Comparison of ENCODE assay signal across 1 cellular context in genomic region chr16:8797364-8798173, GRCh38.
TF ChIP-seq lines count a peak whose summit lies in the region.

Gene PMM2, plus strand, starts transcription at chr16:8797839. Its CDS starts 44 bp downstream, at chr16:8797883.
Gene TMEM186, minus strand, starts transcription at chr16:8797639. Its CDS starts 25 bp downstream, at chr16:8797614.

TF ChIP-seq in HepG2, 621 proteins besides CTCF, POLR2A, EP300 and RAD21 (continued from another document and continues in another):
- TF ChIP-seq THAP8 (CRISPR knock-in tag; IDR thresholded peaks at IDR 0.05; ENCODE audit: borderline replicate concordance) (peak; percentile 68; the same call in 1 of the 2 replicates), FOXK2 (IDR thresholded peaks at IDR 0.05) (peak; percentile 84), PRDM15 (CRISPR knock-in tag; IDR thresholded peaks at IDR 0.05) (peak; percentile 87), MTF1 (CRISPR knock-in tag; IDR thresholded peaks at IDR 0.05) (peak; percentile 61), ATF1 (CRISPR knock-in tag; IDR thresholded peaks at IDR 0.05) (peak; percentile 80), MTA1 (CRISPR knock-in tag; IDR thresholded peaks at IDR 0.05; ENCODE audit: borderline replicate concordance) (peak; percentile 92; the same call in 1 of the 2 replicates), SMAD1 (CRISPR knock-in tag; IDR thresholded peaks at IDR 0.05; ENCODE audit: borderline replicate concordance, low read depth) (peak; percentile 100), ZNF790 (CRISPR knock-in tag; IDR thresholded peaks at IDR 0.05; ENCODE audit: borderline replicate concordance) (0 out of 2 replicates have a peak, but pooled peaks have one; percentile 89), ARNT2 (CRISPR knock-in tag; IDR thresholded peaks at IDR 0.05; ENCODE audit: low read depth) (peak; percentile 99), NFYB (CRISPR knock-in tag; IDR thresholded peaks at IDR 0.05) (peak; percentile 50; the same call in 1 of the 2 replicates), RFX3 (CRISPR knock-in tag; IDR thresholded peaks at IDR 0.05) (peak; percentile 81), ZNF704 (CRISPR knock-in tag; IDR thresholded peaks at IDR 0.05; ENCODE audit: borderline replicate concordance) (peak; percentile 99; the same call in 1 of the 2 replicates), REST (IDR thresholded peaks at IDR 0.05; ENCODE audit: borderline replicate concordance in 1 of 2, low read depth in 1 of 2, low read length in 2 of 2) (peak in 1 of 2 experiments; percentile 74; a peak in 1 of 4 replicates), NFIC (IDR thresholded peaks at IDR 0.05; ENCODE audit: low read length) (no peak), ERF (CRISPR knock-in tag; IDR thresholded peaks at IDR 0.05) (peak; percentile 99), ZNF136 (CRISPR knock-in tag; IDR thresholded peaks at IDR 0.05; ENCODE audit: low read depth) (peak; percentile 96), ZNF280D (CRISPR knock-in tag; IDR thresholded peaks at IDR 0.05) (peak; percentile 98; the same call in 1 of the 2 replicates), CHD4 (IDR thresholded peaks at IDR 0.05; ENCODE audit: borderline replicate concordance, low read length) (no peak; the same call in 1 of the 2 replicates), DMAP1 (CRISPR knock-in tag; IDR thresholded peaks at IDR 0.05) (peak; percentile 100), NPAS2 (CRISPR knock-in tag; IDR thresholded peaks at IDR 0.05; ENCODE audit: borderline replicate concordance) (0 out of 2 replicates have a peak, but pooled peaks have one; percentile 91), NFIB (CRISPR knock-in tag; IDR thresholded peaks at IDR 0.05; ENCODE audit: borderline replicate concordance) (peak; percentile 96; the same call in 1 of the 2 replicates), ZNF383 (CRISPR knock-in tag; IDR thresholded peaks at IDR 0.05; ENCODE audit: borderline replicate concordance) (0 out of 2 replicates have a peak, but pooled peaks have one; percentile 38), ZGPAT (CRISPR knock-in tag; IDR thresholded peaks at IDR 0.05) (peak; percentile 99), HHEX (CRISPR knock-in tag; IDR thresholded peaks at IDR 0.05) (peak; percentile 7; the same call in 1 of the 2 replicates), SP5 (CRISPR knock-in tag; IDR thresholded peaks at IDR 0.05; ENCODE audit: borderline replicate concordance, low read depth) (peak; percentile 84), DDIT3 (CRISPR knock-in tag; IDR thresholded peaks at IDR 0.05) (no peak), SKI (IDR thresholded peaks at IDR 0.05; ENCODE audit: partially characterized antibody) (peak; percentile 42), ZNF326 (CRISPR knock-in tag; IDR thresholded peaks at IDR 0.05; ENCODE audit: borderline replicate concordance) (no peak; the same call in 1 of the 2 replicates), ZFP82 (CRISPR knock-in tag; IDR thresholded peaks at IDR 0.05; ENCODE audit: borderline replicate concordance) (peak; percentile 97), PRDM4 (CRISPR knock-in tag; IDR thresholded peaks at IDR 0.05; ENCODE audit: borderline replicate concordance) (peak; percentile 36; the same call in 1 of the 2 replicates), ELF4 (CRISPR knock-in tag; IDR thresholded peaks at IDR 0.05; ENCODE audit: borderline replicate concordance) (peak; percentile 100), SUZ12 (IDR thresholded peaks at IDR 0.05; ENCODE audit: low read depth, low read length) (peak; percentile 88), GPBP1L1 (CRISPR knock-in tag; IDR thresholded peaks at IDR 0.05) (no peak), THRA (CRISPR knock-in tag; IDR thresholded peaks at IDR 0.05; ENCODE audit: borderline replicate concordance) (peak; percentile 87), ZNF367 (CRISPR knock-in tag; IDR thresholded peaks at IDR 0.05; ENCODE audit: borderline replicate concordance) (peak; percentile 92), ZNF773 (CRISPR knock-in tag; IDR thresholded peaks at IDR 0.05; ENCODE audit: borderline replicate concordance) (peak; percentile 98), ZNF547 (CRISPR knock-in tag; IDR thresholded peaks at IDR 0.05) (peak; percentile 99), ZNF235 (CRISPR knock-in tag; IDR thresholded peaks at IDR 0.05; ENCODE audit: borderline replicate concordance) (peak; percentile 99)
